11 cellular contexts compared by ENCODE assay signal in the genomic region with DNA sequence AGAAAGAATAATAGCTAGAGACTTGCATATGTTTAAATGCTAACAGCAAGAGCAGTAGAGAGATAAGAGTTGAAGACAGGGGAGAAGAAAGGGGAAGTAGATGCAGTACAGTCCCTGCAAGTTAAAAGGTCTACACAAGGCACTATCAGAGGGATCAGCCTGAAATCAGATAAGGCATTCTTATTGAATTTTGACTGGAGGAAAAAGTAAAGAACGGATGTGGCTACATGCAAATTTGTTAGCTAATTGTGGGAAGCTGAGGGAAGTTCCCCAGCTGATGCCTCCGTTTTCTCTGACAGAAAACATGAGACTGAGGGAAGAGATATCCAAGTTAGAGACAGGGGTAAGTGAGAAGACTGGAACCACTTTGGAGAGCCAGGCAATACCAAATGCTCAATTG. TPM values are rescaled to one million over a fixed set of nuclear protein-coding genes. Genes with fewer than 3 reads are reported as not detected.
DNase-seq lines count a peak whose midpoint lies in the region; ATAC-seq and TF ChIP-seq lines count a peak whose summit lies in the region.
"Had no signal": no experiment of that assay in that cellular context is flagged by ENCODE, and none has a peak within 500 bp of the region (broad histone marks: within the 10 kb centered on the region; RNA-seq: fewer than 3 reads in every experiment).

No MANE protein-coding gene starts in this region.

- no TSS peak for BruUV-seq in OCI-LY7 (replicated peaks; lab: Mats Ljungman, UMichigan)

- no peak overlapping the region for H3K4me3 Mint-ChIP-seq in natural killer cell
- H3K4me3 Mint-ChIP-seq: neural crest cell had no signal

- CTCF ChIA-PET in OCI-LY7 (lab: Charles Lee; ENCODE audit: unreplicated experiment) (no interaction called here), HEK293T (lab: Yijun Ruan, JAX) (interaction anchor here (0.7 to 1.7 kb wide), 2 partner anchors 23 to 44 kb away, joined by 3 to 4 read pairs; no protein-coding TSS in a partner anchor)

- TF ChIP-seq CTCF in OCI-LY7 (conservative IDR thresholded peaks at IDR 0.05; ENCODE audit: low read length) = no peak
- TF ChIP-seq CTCF in natural killer cell (IDR thresholded peaks at IDR 0.05) = no peak

- POLR2A ChIA-PET in OCI-LY7 (lab: Charles Lee) (interaction anchor here (0.7 to 1.3 kb wide), 4 partner anchors 9 to 523 kb away, joined by 3 to 5 read pairs (median 3); a partner anchor contains a TSS), HEK293T (lab: Yijun Ruan, JAX) (interaction anchor here (2.3 kb wide), 1 partner anchor 13 kb away, joined by 9 read pairs; a partner anchor contains a TSS)

- H3K4me2 ChIP-seq in OCI-LY7 (ENCODE audit: low read length) = peak overlapping the region; percentile 40
- H3K4me2 ChIP-seq: A549 had no signal

- H3K9me3 Mint-ChIP-seq in natural killer cell = no peaks in the 10 kb centered on the region
- H3K9me3 Mint-ChIP-seq: neural crest cell had no signal

- H3K27ac ChIP-seq in OCI-LY7 (ENCODE audit: low read depth, low read length, poor library complexity, severe bottlenecking) = no peak overlapping the region
- H3K27ac ChIP-seq: A549 had no signal

- DNase-seq in activated CD4-positive, alpha-beta T cell treated with anti-CD3 and anti-CD28 coated beads for 48 hours = peak; percentile 31
- DNase-seq in activated CD4-positive, alpha-beta T cell treated with anti-CD3 and anti-CD28 coated beads, Interleukin-2, amount 50 U/mL, for 1 hour = no peak
- DNase-seq in OCI-LY7 (ENCODE audit: low spot score) (peak; percentile 40), natural killer cell (no peak), kidney tubule cell (ENCODE audit: low spot score) (no peak), HEK293T (ENCODE audit: extremely low spot score) (no peak), HT-29 (ENCODE audit: low spot score) (no peak)
- DNase-seq: NCI-H1930 had no signal

- no peaks in the 10 kb centered on the region for H3K9me2 ChIP-seq in OCI-LY7 (ENCODE audit: insufficient read depth, low read length)

- no peak overlapping the region for H3K4me3 ChIP-seq in OCI-LY7 (ENCODE audit: low read depth, low read length, poor library complexity, severe bottlenecking)
- H3K4me3 ChIP-seq: A549 had no signal

- H3K9me3 ChIP-seq in OCI-LY7 (ENCODE audit: low read length) = no peaks in the 10 kb centered on the region
- H3K9me3 ChIP-seq: A549 had no signal

- no peaks in the 10 kb centered on the region for H4K20me1 ChIP-seq in OCI-LY7 (ENCODE audit: insufficient read depth, low read length)

- H3K4me1 Mint-ChIP-seq in natural killer cell = peaks cover 10 to 15% of the 10 kb centered on the region in 2 donors

- no peak overlapping the region; the same call in 1 of the 2 replicates for H2AFZ ChIP-seq in OCI-LY7 (ENCODE audit: low read length)

- H3K36me3 ChIP-seq in OCI-LY7 (ENCODE audit: insufficient read depth, low read length) = no peaks in the 10 kb centered on the region

- H3K79me2 ChIP-seq in OCI-LY7 (ENCODE audit: insufficient read depth, low read depth, low read length) = no peaks in the 10 kb centered on the region

- H3K36me3 Mint-ChIP-seq in natural killer cell = no peaks in the 10 kb centered on the region

- no peak overlapping the region for H3K27ac Mint-ChIP-seq in natural killer cell

- no peaks in the 10 kb centered on the region for H3K27me3 Mint-ChIP-seq in natural killer cell (ENCODE audit: low read depth in 2 of 2)

- H3K4me1 ChIP-seq in OCI-LY7 (ENCODE audit: insufficient read depth, low read length, poor library complexity, severe bottlenecking) = peaks cover 12% of the 10 kb centered on the region
- H3K4me1 ChIP-seq: A549 had no signal

- intact Hi-C loops in OCI-LY7 (cut with micrococcal nuclease; ENCODE audit: unreplicated experiment) = no loop called here
- intact Hi-C loops in natural killer cell (cut with micrococcal nuclease) = no loop called here

- peak; percentile 90 for ATAC-seq in HG02870 (IDR thresholded peaks at IDR 0.05; ENCODE audit: unreplicated experiment)
- peak in 2 of 3 donors; percentile 66 to 89 for ATAC-seq in natural killer cell
- ATAC-seq: A549 had no signal

TF ChIP-seq in HEK293T, 16 proteins besides CTCF, POLR2A, EP300 and RAD21:
- no peak for TF ChIP-seq FOXA1 (IDR thresholded peaks at IDR 0.05)
- no peak for TF ChIP-seq BHLHE40 (IDR thresholded peaks at IDR 0.05; ENCODE audit: borderline replicate concordance)
- TF ChIP-seq FOXM1 (IDR thresholded peaks at IDR 0.05; ENCODE audit: borderline replicate concordance) = no peak
- TF ChIP-seq LEF1 (IDR thresholded peaks at IDR 0.05; ENCODE audit: borderline replicate concordance) = no peak
- TF ChIP-seq SUZ12 (IDR thresholded peaks at IDR 0.05) = no peak
- TF ChIP-seq HDGF (IDR thresholded peaks at IDR 0.05; ENCODE audit: borderline replicate concordance) = no peak
- no peak for TF ChIP-seq ARNT (IDR thresholded peaks at IDR 0.05)
- TF ChIP-seq ZNF384 (IDR thresholded peaks at IDR 0.05) = no peak
- TF ChIP-seq L3MBTL2 (conservative IDR thresholded peaks at IDR 0.05) = no peak
- TF ChIP-seq SP1 (IDR thresholded peaks at IDR 0.05) = no peak
- TF ChIP-seq NFRKB (IDR thresholded peaks at IDR 0.05) = no peak
- no peak for TF ChIP-seq FOXK2 (IDR thresholded peaks at IDR 0.05)
TF ChIP-seq in HEK293T: peak in this region for 0.

RNA-seq across cellular contexts. Expression of a gene that starts 12.9 kb away (rescaled TPM):
- 0.93 and 4.0 TPM in 2 replicates for total RNA-seq in OCI-LY7 (2014; rRNA removed; shearing (Covaris generic))
- total RNA-seq in OCI-LY7 (2022) (0.51 and 0.81 TPM in 2 replicates), natural killer cell (10 to 100 TPM; 46.5 to 55.1 (median 46.5) TPM)
- 69.3 and 72.5 TPM in 2 replicates for total RNA-seq in HT-29 (2014; rRNA removed; shearing (Covaris generic))

RNA-seq across cellular contexts. Expression of a gene that starts 35.4 kb away (rescaled TPM):
- total RNA-seq in OCI-LY7 (2014; rRNA removed; shearing (Covaris generic)) = not detected in 2 replicates
- not detected in 2 replicates for total RNA-seq in OCI-LY7 (2022)
- total RNA-seq in natural killer cell = 1 to 10 TPM; 1.3 to 2.1 (median 2.0) TPM
- not detected in 2 replicates for total RNA-seq in HT-29 (2014; rRNA removed; shearing (Covaris generic))

Comparison
In these comparisons a context has a peak if more than half of its experiments do, and no peak if none do; other contexts are left out.
1. DNase-seq: peak in activated CD4-positive, alpha-beta T cell treated with anti-CD3 and anti-CD28 coated beads for 48 hours (single experiment) and OCI-LY7 (single experiment); none in activated CD4-positive, alpha-beta T cell treated with anti-CD3 and anti-CD28 coated beads, Interleukin-2, amount 50 U/mL, for 1 hour (single experiment), natural killer cell (single experiment), kidney tubule cell (single experiment), HEK293T (single experiment) and HT-29 (single experiment).
2. RNA of a gene that starts 12.9 kb away (total RNA-seq): 69.3 to 72.5 TPM in HT-29 and 46.5 to 55.1 TPM in natural killer cell; 0.51 to 4.0 TPM in OCI-LY7; every median in the first group is over 4 times any median in the second.